ENCODE assay signal across 8 cellular contexts in genomic region chr12:76083246-76083735, GRCh38. TPM values are rescaled to one million over a fixed set of nuclear protein-coding genes. Genes with fewer than 3 reads are reported as not detected.
DNase-seq lines count a peak whose midpoint lies in the region; ATAC-seq and TF ChIP-seq lines count a peak whose summit lies in the region.

No MANE protein-coding gene starts in this region.

- H3K4me1 ChIP-seq in breast epithelium (peaks cover 0 to 4% of the 10 kb centered on the region in 2 donors), mononuclear cell (ENCODE audit: insufficient read depth, low read length) (peaks cover 33% of the 10 kb centered on the region)

- H3K27me3 ChIP-seq in breast epithelium = no peaks in the 10 kb centered on the region
- H3K27me3 ChIP-seq in mononuclear cell (ENCODE audit: insufficient read depth, low read length) = no peaks in the 10 kb centered on the region

- peak overlapping the region; percentile 98 to 99 for H3K27ac ChIP-seq in breast epithelium

- H3K4me3 ChIP-seq in breast epithelium (peak overlapping the region; percentile 77 to 97 (median 91)), mononuclear cell (ENCODE audit: low read length) (peak overlapping the region; percentile 95)

- no peak for ATAC-seq in HG03378 (IDR thresholded peaks at IDR 0.05; ENCODE audit: unreplicated experiment)
- ATAC-seq in HG02571 (IDR thresholded peaks at IDR 0.05; ENCODE audit: unreplicated experiment) = no peak

- no peak for TF ChIP-seq CTCF in breast epithelium (IDR thresholded peaks at IDR 0.05)

- peaks cover 0 to 10% of the 10 kb centered on the region in 2 donors for H3K9me3 ChIP-seq in breast epithelium
- H3K9me3 ChIP-seq in mononuclear cell (ENCODE audit: low read depth, low read length) = no peaks in the 10 kb centered on the region

- no peaks in the 10 kb centered on the region for H3K36me3 ChIP-seq in breast epithelium

- intact Hi-C loops in breast epithelium (cut with DNase I; ENCODE audit: low total_unique reads) = no loop called here

- no peak for TF ChIP-seq POLR2A in breast epithelium (IDR thresholded peaks at IDR 0.05)

- peak; percentile 26 for DNase-seq in stimulated activated CD4-positive, alpha-beta T cell treated with anti-CD3 and anti-CD28 coated beads, Interleukin-15, amount 100 ng/mL, for 24 hours
- DNase-seq in stimulated activated CD4-positive, alpha-beta T cell treated with anti-CD3 and anti-CD28 coated beads, Interleukin-4, amount 100 ng/mL, for 24 hours = no peak
- DNase-seq in breast epithelium (ENCODE audit: low spot score in 2 of 2) (no peak), GF-D8 (lab: John Stamatoyannopoulos, UW) (no peak), NCI-H146 treated with DMSO at 0.1 percent for 48 hours (lab: John Stamatoyannopoulos, UW; ENCODE audit: unreplicated experiment) (no peak)

RNA-seq across cellular contexts. Expression of gene NAP1L1, which starts 1.2 kb away (rescaled TPM):
- total RNA-seq in breast epithelium = 100 to 1,000 TPM; 356 to 419 (median 394) TPM
- 401 TPM for total RNA-seq in mononuclear cell

RNA-seq across cellular contexts. Expression of gene PHLDA1, which starts 51.7 kb away (rescaled TPM):
- total RNA-seq in breast epithelium (10 to 100 TPM in 2 of 3 donors, 1 to 10 TPM in 1; 5.8 to 32.6 (median 23.6) TPM), mononuclear cell (52.5 TPM)
